14 cellular contexts compared by ENCODE assay signal in the genomic region with DNA sequence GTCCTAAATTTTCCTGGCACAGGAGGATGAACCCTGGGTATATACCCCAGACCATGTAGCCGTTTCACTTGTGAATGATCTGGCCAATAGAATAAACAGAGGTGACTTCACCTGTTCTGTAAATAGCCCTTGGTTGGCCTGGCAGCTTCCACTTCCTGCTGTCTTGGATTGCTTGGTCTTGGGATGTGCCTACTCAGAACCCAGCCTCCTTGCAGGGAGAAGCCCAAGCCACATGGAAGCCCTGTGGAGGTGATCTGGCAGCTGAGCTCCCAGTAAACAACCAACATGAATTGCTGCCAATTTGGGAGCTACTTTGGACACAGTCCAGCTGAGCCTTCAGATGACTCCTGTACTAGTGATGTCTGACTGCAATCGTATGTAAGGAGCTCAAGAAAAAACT. TPM values are rescaled to one million over a fixed set of nuclear protein-coding genes. Genes with fewer than 3 reads are reported as not detected.
DNase-seq lines count a peak whose midpoint lies in the region; ATAC-seq, FAIRE-seq and TF ChIP-seq lines count a peak whose summit lies in the region.
"Had no signal": no experiment of that assay in that cellular context is flagged by ENCODE, and none has a peak within 500 bp of the region (broad histone marks: within the 10 kb centered on the region; RNA-seq: fewer than 3 reads in every experiment).

No MANE protein-coding gene starts in this region.

- no peaks in the 10 kb centered on the region for H3K27me3 ChIP-seq in HepG2 (ENCODE audit: control insufficient read depth in 1 of 2, insufficient read depth in 2 of 2, low read length in 2 of 2)
- H3K27me3 ChIP-seq in ovary = no peaks in the 10 kb centered on the region

- H3K4me3 Mint-ChIP-seq in immature natural killer cell = no peak overlapping the region
- H3K4me3 Mint-ChIP-seq: nephron had no signal

- no peak overlapping the region for H3K27ac ChIP-seq in HepG2 (ENCODE audit: extremely low read length, insufficient read depth, low read length)
- no peak overlapping the region for H3K27ac ChIP-seq in ovary
- H3K27ac ChIP-seq: BLaER1 treated with 17β-estradiol and CSF1 and Interleukin-3, amounts not matched to agents 10 nM and 100 nM had no signal

- H3K4me3 ChIP-seq in HepG2 (replicated peaks in 1 of 3; ENCODE audit: insufficient read depth in 1 of 3, low read depth in 2 of 3, low read length in 3 of 3) (no peak overlapping the region), ovary (no peak overlapping the region)
- H3K4me3 ChIP-seq: BLaER1 treated with 17β-estradiol and CSF1 and Interleukin-3, amounts not matched to agents 10 nM and 100 nM; GM12878 had no signal

- no TSS peak for BruUV-seq in HepG2 (replicated peaks; lab: Mats Ljungman, UMichigan)

- H3K4me1 Mint-ChIP-seq in immature natural killer cell = peaks cover 0 to 5% of the 10 kb centered on the region in 2 donors
- H3K4me1 Mint-ChIP-seq: nephron had no signal

- in situ Hi-C loops in HepG2 (cut with HindIII; ENCODE audit: extremely low pct_ligation_motif_present, low pct_unique_long_range_greater_than_20kb) = no loop called here

- 75% methylated on average over 2 of the region's 2 CpGs for WGBS in HepG2 (ENCODE audit: low lambda C conversion rate)
- 54 to 61% (median 57%) methylated on average over 2 of the region's 2 CpGs for WGBS in ovary, 3 donors

- TF ChIP-seq POLR2A in HepG2 (IDR thresholded peaks at IDR 0.05; ENCODE audit: insufficient read depth in 1 of 2, low read depth in 2 of 2, low read length in 2 of 2) (no peak), ovary (IDR thresholded peaks at IDR 0.05) (no peak)

- TF ChIP-seq EP300 in HepG2 (IDR thresholded peaks at IDR 0.05; ENCODE audit: low read depth in 2 of 2, low read length in 2 of 2) (no peak), HepG2 (CRISPR knock-in tag; IDR thresholded peaks at IDR 0.05; ENCODE audit: borderline replicate concordance) (no peak), ovary (IDR thresholded peaks at IDR 0.05) (no peak)

- no peaks in the 10 kb centered on the region for H3K79me2 ChIP-seq in HepG2 (ENCODE audit: insufficient read depth, low read length)

- FAIRE-seq in HepG2 (lab: Jason Lieb, UNC) = no peak
- FAIRE-seq: GM12878 had no signal

- no peaks in the 10 kb centered on the region for H3K36me3 Mint-ChIP-seq in immature natural killer cell

- no peak overlapping the region for H3K4me2 ChIP-seq in HepG2 (ENCODE audit: low read depth, low read length)
- H3K4me2 ChIP-seq: BLaER1 treated with 17β-estradiol and CSF1 and Interleukin-3, amounts not matched to agents 10 nM and 100 nM had no signal

- peaks cover 0 to 17% (median 2%) of the 10 kb centered on the region in 3 donors for H3K27me3 Mint-ChIP-seq in immature natural killer cell (ENCODE audit: low read depth in 3 of 3)

- no peaks in the 10 kb centered on the region for H4K20me1 ChIP-seq in HepG2 (ENCODE audit: insufficient read depth, low read length)
- H4K20me1 ChIP-seq: BLaER1 treated with 17β-estradiol and CSF1 and Interleukin-3, amounts not matched to agents 10 nM and 100 nM had no signal

- H3K36me3 ChIP-seq in HepG2 (replicated peaks in 1 of 2; ENCODE audit: control insufficient read depth in 1 of 2, insufficient read depth in 2 of 2, low read length in 2 of 2) (no peaks in the 10 kb centered on the region), ovary (no peaks in the 10 kb centered on the region)
- H3K36me3 ChIP-seq: BLaER1 treated with 17β-estradiol and CSF1 and Interleukin-3, amounts not matched to agents 10 nM and 100 nM had no signal

- H3K9ac ChIP-seq in HepG2 (ENCODE audit: insufficient read depth, low read depth, low read length) = no peak overlapping the region
- H3K9ac ChIP-seq: BLaER1 treated with 17β-estradiol and CSF1 and Interleukin-3, amounts not matched to agents 10 nM and 100 nM had no signal

- POLR2A ChIA-PET in HepG2 (lab: Yijun Ruan, JAX) = interaction anchor here (1.4 kb wide), 1 partner anchor 16 kb away, joined by 4 read pairs; no protein-coding TSS in a partner anchor

- no peak for TF ChIP-seq RAD21 in HepG2 (CRISPR knock-in tag; IDR thresholded peaks at IDR 0.05)

- intact Hi-C loops in HepG2 (cut with micrococcal nuclease; ENCODE audit: unreplicated experiment) = no loop called here
- intact Hi-C loops in ovary (cut with DNase I) = no loop called here
- intact Hi-C loops in left cardiac atrium (cut with DNase I) = no loop called here

- DNase-seq in DMS53 (lab: John Stamatoyannopoulos, UW) (peak; percentile 97), NCI-H2029 (lab: John Stamatoyannopoulos, UW) (peak; percentile 98), HepG2 (ENCODE audit: low spot score) (no peak), ovary (no peak), immature natural killer cell (no peak), left cardiac atrium (no peak)
- DNase-seq: activated naive CD4-positive, alpha-beta T cell treated with anti-CD3 and anti-CD28 coated beads, Interleukin-2, amount 50 U/mL, for 16 hours; Kasumi-1; stimulated activated naive CD8-positive, alpha-beta T cell treated with anti-CD3 and anti-CD28 coated beads, Interleukin-15, Interleukin-2, amounts not matched to agents 100 U/mL and 50 U/mL, for 24 hours had no signal

- peak; percentile 47 for ATAC-seq in SK-N-SH treated with all-trans-retinoic acid at 6 μM for 48 hours
- no peak for ATAC-seq in HepG2
- no peak for ATAC-seq in GM21786 (IDR thresholded peaks at IDR 0.05; ENCODE audit: unreplicated experiment)
- ATAC-seq in left cardiac atrium = no peak
- ATAC-seq: GM12878; stimulated activated naive CD8-positive, alpha-beta T cell treated with anti-CD3 and anti-CD28 coated beads, Interleukin-15, Interleukin-2, amounts not matched to agents 100 U/mL and 50 U/mL, for 24 hours had no signal

- peaks cover 0 to 2% (median 0%) of the 10 kb centered on the region in 6 donors for H3K9me3 Mint-ChIP-seq in immature natural killer cell
- H3K9me3 Mint-ChIP-seq: nephron had no signal

- TF ChIP-seq CTCF in HepG2 (CRISPR knock-in tag; IDR thresholded peaks at IDR 0.05) = no peak
- TF ChIP-seq CTCF in ovary (IDR thresholded peaks at IDR 0.05) = no peak

- H3K27ac Mint-ChIP-seq in immature natural killer cell = no peak overlapping the region
- H3K27ac Mint-ChIP-seq: nephron had no signal

- CTCF ChIA-PET in HepG2 (lab: Yijun Ruan, JAX; ENCODE audit: low intra/inter-chr PET ratio, low total read pairs) = no interaction called here

- H3K4me1 ChIP-seq in HepG2 (ENCODE audit: insufficient read depth, low read length) (peaks cover 51% of the 10 kb centered on the region), ovary (ENCODE audit: insufficient read depth) (peaks cover 5% of the 10 kb centered on the region)

- H3K9me3 ChIP-seq in HepG2 (ENCODE audit: low read length) (no peaks in the 10 kb centered on the region), ovary (no peaks in the 10 kb centered on the region)

- no peak overlapping the region for H2AFZ ChIP-seq in HepG2 (ENCODE audit: low read length)

TF ChIP-seq in SK-N-SH treated with all-trans-retinoic acid at 6 μM for 48 hours, 23 proteins besides CTCF, POLR2A, EP300 and RAD21 (continues in another document):
- TF ChIP-seq ZFP3 (CRISPR knock-in tag; IDR thresholded peaks at IDR 0.05) (no peak), ZNF8 (CRISPR knock-in tag; IDR thresholded peaks at IDR 0.05) (no peak)

TF ChIP-seq in HepG2, 621 proteins besides CTCF, POLR2A, EP300 and RAD21 (continues in another document):
- 0 out of 2 replicates have a peak, but pooled peaks have one; percentile 7 for TF ChIP-seq FOXA3 (CRISPR knock-in tag; IDR thresholded peaks at IDR 0.05)
- TF ChIP-seq FOXA1 (IDR thresholded peaks at IDR 0.05) = no peak
- peak; percentile 17; the same call in 1 of the 2 replicates for TF ChIP-seq FOXA1 (CRISPR knock-in tag; IDR thresholded peaks at IDR 0.05)

RNA-seq across cellular contexts. Expression of gene RAPGEF5, which starts 4.8 kb away (rescaled TPM):
- total RNA-seq in HepG2 (2016; rRNA removed; fragmentation: Illumina TruSeq; extraction: Trizol) (14.2 and 23.4 TPM in 2 replicates), ovary (10 to 100 TPM in 5 of 7 donors, 1 to 10 TPM in 2; 6.4 to 22.5 (median 10.4) TPM), left cardiac atrium (10 to 100 TPM; 15.9 to 29.8 TPM)
- 38.2 and 53.3 TPM in 2 replicates for total RNA-seq in HepG2 (2016; cell fraction: cytosol; rRNA removed; fragmentation: Illumina TruSeq; extraction: Trizol; ENCODE audit: low read depth)
- total RNA-seq in HepG2 (2016; cell fraction: insoluble cytoplasmic fraction; rRNA removed; fragmentation: Illumina TruSeq; extraction: Trizol) = 13.2 and 22.4 TPM in 2 replicates
- total RNA-seq in HepG2 (2016; cell fraction: membrane; rRNA removed; fragmentation: Illumina TruSeq; extraction: Trizol) = 12.4 and 13.4 TPM in 2 replicates
- total RNA-seq in HepG2 (2016; cell fraction: nucleus; rRNA removed; fragmentation: Illumina TruSeq; extraction: Trizol) = 71.0 and 73.9 TPM in 2 replicates
- polyA plus RNA-seq in HepG2 (2011; rRNA removed) (17.1 and 22.1 TPM in 2 replicates), ovary (10 to 100 TPM in 1 of 2 donors, 1 to 10 TPM in 1; 7.8 to 20.1 TPM), immature natural killer cell (under 1 TPM in 1 of 3 donors, not detected in 2; 0.11 TPM)
- polyA plus RNA-seq in HepG2 (2011; cell fraction: cytosol; rRNA removed) = 5.9 and 10.7 TPM in 2 replicates
- 46.0 and 51.6 TPM in 2 replicates for polyA plus RNA-seq in HepG2 (2011; cell fraction: nucleus; rRNA removed)
- 17.5 and 19.8 TPM in 2 replicates for polyA plus RNA-seq in HepG2 (2012)
- 0.33 and 0.40 TPM in 2 replicates for polyA plus RNA-seq in HepG2 (2016; cell fraction: cytosol; fragmentation: Illumina TruSeq; extraction: Trizol; ENCODE audit: low read depth)
- polyA plus RNA-seq in HepG2 (2016; cell fraction: insoluble cytoplasmic fraction; fragmentation: Illumina TruSeq; extraction: Trizol; ENCODE audit: low read depth) = 6.6 and 6.7 TPM in 2 replicates
- 1.1 and 1.5 TPM in 2 replicates for polyA plus RNA-seq in HepG2 (2016; cell fraction: membrane; fragmentation: Illumina TruSeq; extraction: Trizol; ENCODE audit: low read depth)
- 16.3 and 19.9 TPM in 2 replicates for polyA plus RNA-seq in HepG2 (2016; cell fraction: nucleus; fragmentation: Illumina TruSeq; extraction: Trizol; ENCODE audit: insufficient read depth, low read depth)
- 0.12 and 96.5 TPM in 2 replicates for polyA minus RNA-seq in HepG2 (2011; rRNA and poly(A)+ RNA removed; ENCODE audit: low replicate concordance)
- polyA minus RNA-seq in HepG2 (2011; cell fraction: cytosol; rRNA and poly(A)+ RNA removed) = 28.1 and 39.1 TPM in 2 replicates
- 471 and 523 TPM in 2 replicates for polyA minus RNA-seq in HepG2 (2011; cell fraction: nucleus; rRNA and poly(A)+ RNA removed)

Comparison
In these comparisons a context has a peak if more than half of its experiments do, and no peak if none do; other contexts are left out.
1. DNase-seq: peak in DMS53 (single experiment) and NCI-H2029 (single experiment); none in HepG2 (single experiment), ovary (0 of 5), immature natural killer cell (0 of 3) and left cardiac atrium (single experiment).